ENCODE assay signal across 13 cellular contexts in the genomic region with DNA sequence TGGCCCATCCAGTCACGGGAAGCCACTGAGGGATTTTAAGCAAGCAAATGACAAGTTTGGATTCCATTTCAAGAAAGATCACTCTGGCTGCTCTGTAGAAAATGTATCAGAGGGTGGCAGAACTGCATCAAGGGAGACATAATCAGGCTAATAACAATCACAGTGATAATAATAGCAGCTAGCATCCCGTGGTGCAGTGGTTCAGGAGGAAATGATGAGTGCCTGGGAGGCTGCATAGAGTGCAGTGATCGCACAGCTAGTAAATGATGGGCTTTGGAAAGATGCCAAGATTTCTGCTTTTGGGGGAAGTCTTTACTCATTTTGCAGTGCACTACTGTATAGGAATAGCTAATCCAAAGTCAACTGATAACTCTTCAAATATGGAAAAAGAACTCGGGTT. TPM values are rescaled to one million over a fixed set of nuclear protein-coding genes. Genes with fewer than 3 reads are reported as not detected.
DNase-seq lines count a peak whose midpoint lies in the region; ATAC-seq and TF ChIP-seq lines count a peak whose summit lies in the region.
"Had no signal": no experiment of that assay in that cellular context is flagged by ENCODE, and none has a peak within 500 bp of the region (broad histone marks: within the 10 kb centered on the region; RNA-seq: fewer than 3 reads in every experiment).

No MANE protein-coding gene starts in this region.

- H3K36me3 ChIP-seq in heart right ventricle: no peaks in the 10 kb centered on the region

- ATAC-seq in heart right ventricle: peak in 6 of 8 donors; percentile 41 to 53 (median 44)
- no peak for ATAC-seq in Right ventricle myocardium inferior
- no peak for ATAC-seq in effector memory CD8-positive, alpha-beta T cell (replicated peaks)
- ATAC-seq in stimulated activated memory B cell treated with anti-CD40 and anti-IgM and Interleukin-4, amounts not matched to agents 10 μg/mL and 1 μg/mL and 100 μg/mL, for 72 hours: no peak
- ATAC-seq in HG03457 (IDR thresholded peaks at IDR 0.05; ENCODE audit: unreplicated experiment): no peak

- H3K9me3 ChIP-seq in heart right ventricle: no peaks in the 10 kb centered on the region

- no peak overlapping the region for H3K4me3 Mint-ChIP-seq in effector memory CD8-positive, alpha-beta T cell
- H3K4me3 Mint-ChIP-seq in stimulated activated memory B cell treated with anti-CD40 and anti-IgM and Interleukin-4, amounts not matched to agents 10 μg/mL and 1 μg/mL and 100 μg/mL, for 72 hours: no peak overlapping the region

- H3K27me3 Mint-ChIP-seq in effector memory CD8-positive, alpha-beta T cell: no peaks in the 10 kb centered on the region
- no peaks in the 10 kb centered on the region for H3K27me3 Mint-ChIP-seq in stimulated activated memory B cell treated with anti-CD40 and anti-IgM and Interleukin-4, amounts not matched to agents 10 μg/mL and 1 μg/mL and 100 μg/mL, for 72 hours

- peaks cover 16 to 92% (median 87%) of the 10 kb centered on the region in 9 donors for H3K4me1 ChIP-seq in heart right ventricle

- 31 to 34% methylated on average over 4 of the region's 4 CpGs for WGBS in heart right ventricle, 2 donors

- peaks cover 64 to 83% of the 10 kb centered on the region in 2 donors for H3K4me1 Mint-ChIP-seq in effector memory CD8-positive, alpha-beta T cell (ENCODE audit: low read depth in 2 of 2)
- peaks cover 89% of the 10 kb centered on the region for H3K4me1 Mint-ChIP-seq in stimulated activated memory B cell treated with anti-CD40 and anti-IgM and Interleukin-4, amounts not matched to agents 10 μg/mL and 1 μg/mL and 100 μg/mL, for 72 hours

- intact Hi-C loops in heart right ventricle (cut with DNase I) (loop anchor here in 2 of 10 donors (10.0 kb wide), 1 partner anchor 61 kb away; no protein-coding TSS in a partner anchor), Right ventricle myocardium inferior (cut with DNase I) (loop anchor here (5.0 kb wide), 2 partner anchors 36 to 59 kb away; a partner anchor contains a TSS)

- DNase-seq in heart right ventricle (no peak), Right ventricle myocardium inferior (ENCODE audit: missing footprints) (no peak), NCI-H2227 treated with DMSO at 0.1 percent for 48 hours (lab: John Stamatoyannopoulos, UW) (peak; percentile 71)
- no peak for DNase-seq in effector memory CD8-positive, alpha-beta T cell
- no peak for DNase-seq in activated CD8-positive, alpha-beta memory T cell treated with anti-CD3 and anti-CD28 coated beads, Interleukin-2, amount 50 U/mL, for 48 hours
- DNase-seq in stimulated activated CD4-positive, alpha-beta T cell treated with anti-CD3 and anti-CD28 coated beads, Interleukin-4, amount 100 ng/mL, for 1 hour: no peak
- DNase-seq: activated CD4-positive, CD25-positive, alpha-beta regulatory T cell treated with anti-CD3 and anti-CD28 coated beads, Interleukin-2, amount 50 U/mL, for 72 hours; activated effector memory CD4-positive, alpha-beta T cell treated with anti-CD3 and anti-CD28 coated beads, Interleukin-2, amount 50 U/mL, for 16 hours; SHP77; stimulated activated CD4-positive, alpha-beta T cell treated with anti-CD3 and anti-CD28 coated beads, Interleukin-1b, Interleukin-23, amount 100 ng/mL, for 48 hours; stimulated activated naive CD4-positive, alpha-beta T cell had no signal

- peak overlapping the region; percentile 86 to 89 for H3K27ac Mint-ChIP-seq in effector memory CD8-positive, alpha-beta T cell
- H3K27ac Mint-ChIP-seq in stimulated activated memory B cell treated with anti-CD40 and anti-IgM and Interleukin-4, amounts not matched to agents 10 μg/mL and 1 μg/mL and 100 μg/mL, for 72 hours: peak overlapping the region; percentile 46

- H3K27ac ChIP-seq in heart right ventricle: peak overlapping the region in 3 of 10 donors; percentile 28 to 64 (median 31)

- H3K4me3 ChIP-seq in heart right ventricle: no peak overlapping the region

- peaks cover 4% of the 10 kb centered on the region for H3K36me3 Mint-ChIP-seq in effector memory CD8-positive, alpha-beta T cell (ENCODE audit: insufficient read depth)
- H3K36me3 Mint-ChIP-seq in stimulated activated memory B cell treated with anti-CD40 and anti-IgM and Interleukin-4, amounts not matched to agents 10 μg/mL and 1 μg/mL and 100 μg/mL, for 72 hours: no peaks in the 10 kb centered on the region

- no peaks in the 10 kb centered on the region for H3K9me3 Mint-ChIP-seq in effector memory CD8-positive, alpha-beta T cell
- no peaks in the 10 kb centered on the region for H3K9me3 Mint-ChIP-seq in stimulated activated memory B cell treated with anti-CD40 and anti-IgM and Interleukin-4, amounts not matched to agents 10 μg/mL and 1 μg/mL and 100 μg/mL, for 72 hours

- H3K27me3 ChIP-seq in heart right ventricle: no peaks in the 10 kb centered on the region

- TF ChIP-seq CTCF in heart right ventricle (IDR thresholded peaks at IDR 0.05): peak in 3 of 9 donors; percentile 8 to 30 (median 27)

RNA-seq across cellular contexts. Expression of a gene that starts 35.8 kb away (rescaled TPM):
- 10 to 100 TPM; 36.3 to 62.5 (median 56.0) TPM for total RNA-seq in heart right ventricle
- polyA plus RNA-seq in heart right ventricle: 10 to 100 TPM in 1 of 2 donors, 1 to 10 TPM in 1; 1.7 to 21.6 TPM
- total RNA-seq in Right ventricle myocardium inferior: 43.3 TPM

Comparison
In these comparisons a context has a peak if more than half of its experiments do, and no peak if none do; other contexts are left out.
1. ATAC-seq: peak in heart right ventricle (6 of 8); none in Right ventricle myocardium inferior (single experiment), effector memory CD8-positive, alpha-beta T cell (single experiment), stimulated activated memory B cell treated with anti-CD40 and anti-IgM and Interleukin-4, amounts not matched to agents 10 μg/mL and 1 μg/mL and 100 μg/mL, for 72 hours (single experiment) and HG03457 (single experiment).